ENCODE assay signal across 15 cellular contexts in genomic region chr9:471320-471719, GRCh38. TPM values are rescaled to one million over a fixed set of nuclear protein-coding genes. Genes with fewer than 3 reads are reported as not detected.
DNase-seq lines count a peak whose midpoint lies in the region; ATAC-seq and TF ChIP-seq lines count a peak whose summit lies in the region.
"Had no signal": no experiment of that assay in that cellular context is flagged by ENCODE, and none has a peak within 500 bp of the region (broad histone marks: within the 10 kb centered on the region; RNA-seq: fewer than 3 reads in every experiment).

No MANE protein-coding gene starts in this region.

- H3K4me1 ChIP-seq in HUES6 (ENCODE audit: control insufficient read depth, insufficient read depth, low read length) (peaks cover 13% of the 10 kb centered on the region; the same call in 1 of the 2 replicates), tibial nerve (peaks cover 0 to 26% (median 7%) of the 10 kb centered on the region in 4 donors)

- H3K36me3 Mint-ChIP-seq in CD4-positive, alpha-beta T cell (ENCODE audit: low read depth) = peaks cover 16% of the 10 kb centered on the region
- H3K36me3 Mint-ChIP-seq in activated T-helper 2 cell treated with anti-CD3 and anti-CD28 coated beads, Interferon-gamma antibody, Interleukin-2, Interleukin-4, amounts not matched to agents 10 μg/mL and 5 μg/mL and 100 μg/mL, durations not matched to agents 14 hours and 24 hours and 36 hours (ENCODE audit: low read depth) = peaks cover 3% of the 10 kb centered on the region
- H3K36me3 Mint-ChIP-seq in memory B cell = peaks cover 3% of the 10 kb centered on the region

- CTCF ChIA-PET in CD4-positive, alpha-beta T cell (lab: Charles Lee) = no interaction called here

- H3K36me3 ChIP-seq in HUES6 (ENCODE audit: control insufficient read depth, insufficient read depth, low read length) = peaks cover 3% of the 10 kb centered on the region; the same call in 1 of the 2 replicates
- peaks cover 0 to 2% (median 0%) of the 10 kb centered on the region in 3 donors for H3K36me3 ChIP-seq in tibial nerve
- H3K36me3 ChIP-seq: brain microvascular endothelial cell, esophagus muscularis mucosa, MG63 had no signal

- no peaks in the 10 kb centered on the region for H3K9me3 Mint-ChIP-seq in CD4-positive, alpha-beta T cell
- H3K9me3 Mint-ChIP-seq in activated T-helper 2 cell treated with anti-CD3 and anti-CD28 coated beads, Interferon-gamma antibody, Interleukin-2, Interleukin-4, amounts not matched to agents 10 μg/mL and 5 μg/mL and 100 μg/mL, durations not matched to agents 14 hours and 24 hours and 36 hours = no peaks in the 10 kb centered on the region
- no peaks in the 10 kb centered on the region for H3K9me3 Mint-ChIP-seq in memory B cell

- H3K9me3 ChIP-seq in CD4-positive, alpha-beta T cell (ENCODE audit: control insufficient read depth, low read length) = no peaks in the 10 kb centered on the region
- no peaks in the 10 kb centered on the region for H3K9me3 ChIP-seq in HUES6 (ENCODE audit: control insufficient read depth, insufficient read depth, low read depth, low read length)
- H3K9me3 ChIP-seq in tibial nerve = no peaks in the 10 kb centered on the region
- H3K9me3 ChIP-seq: esophagus muscularis mucosa, MG63 had no signal

- no peak for ATAC-seq in CD4-positive, alpha-beta T cell (ENCODE audit: poor library complexity)
- ATAC-seq in memory B cell (ENCODE audit: low read depth) (no peak), HG02870 (IDR thresholded peaks at IDR 0.05; ENCODE audit: unreplicated experiment) (no peak), HG02588 (IDR thresholded peaks at IDR 0.05; ENCODE audit: unreplicated experiment) (no peak), SK-N-SH treated with all-trans-retinoic acid at 6 μM for 48 hours (no peak)

- intact Hi-C loops in CD4-positive, alpha-beta T cell (cut with DNase I, micrococcal nuclease) = loop anchor here (2.0 kb wide), 1 partner anchor 31 kb away; no protein-coding TSS in a partner anchor
- intact Hi-C loops in activated T-helper 2 cell treated with anti-CD3 and anti-CD28 coated beads, Interferon-gamma antibody, Interleukin-2, Interleukin-4, amounts not matched to agents 10 μg/mL and 5 μg/mL and 100 μg/mL, durations not matched to agents 14 hours and 24 hours and 36 hours (cut with micrococcal nuclease) = loop anchor here (2.0 kb wide), 1 partner anchor 31 kb away; no protein-coding TSS in a partner anchor

- H3K27me3 Mint-ChIP-seq in CD4-positive, alpha-beta T cell = no peaks in the 10 kb centered on the region
- no peaks in the 10 kb centered on the region for H3K27me3 Mint-ChIP-seq in activated T-helper 2 cell treated with anti-CD3 and anti-CD28 coated beads, Interferon-gamma antibody, Interleukin-2, Interleukin-4, amounts not matched to agents 10 μg/mL and 5 μg/mL and 100 μg/mL, durations not matched to agents 14 hours and 24 hours and 36 hours (ENCODE audit: low read depth)
- H3K27me3 Mint-ChIP-seq in memory B cell = no peaks in the 10 kb centered on the region

- WGBS in tibial nerve, 2 donors = 85 to 87% methylated on average over 4 of the region's 4 CpGs

- H3K27ac ChIP-seq in CD4-positive, alpha-beta T cell (ENCODE audit: low read depth, low read length) = no peak overlapping the region
- H3K27ac ChIP-seq in HUES6 (ENCODE audit: low read depth, low read length) (no peak overlapping the region), tibial nerve (no peak overlapping the region)
- H3K27ac ChIP-seq: brain microvascular endothelial cell had no signal

- H3K27ac Mint-ChIP-seq in CD4-positive, alpha-beta T cell = peak overlapping the region; percentile 93
- no peak overlapping the region for H3K27ac Mint-ChIP-seq in activated T-helper 2 cell treated with anti-CD3 and anti-CD28 coated beads, Interferon-gamma antibody, Interleukin-2, Interleukin-4, amounts not matched to agents 10 μg/mL and 5 μg/mL and 100 μg/mL, durations not matched to agents 14 hours and 24 hours and 36 hours
- H3K27ac Mint-ChIP-seq in memory B cell = no peak overlapping the region

- H3K4me1 Mint-ChIP-seq in CD4-positive, alpha-beta T cell (ENCODE audit: low read depth) = peaks cover 29% of the 10 kb centered on the region
- H3K4me1 Mint-ChIP-seq in activated T-helper 2 cell treated with anti-CD3 and anti-CD28 coated beads, Interferon-gamma antibody, Interleukin-2, Interleukin-4, amounts not matched to agents 10 μg/mL and 5 μg/mL and 100 μg/mL, durations not matched to agents 14 hours and 24 hours and 36 hours (ENCODE audit: low read depth) = peaks cover 18% of the 10 kb centered on the region
- peaks cover 22% of the 10 kb centered on the region for H3K4me1 Mint-ChIP-seq in memory B cell

- peak overlapping the region; percentile 37 for H3K4me3 Mint-ChIP-seq in CD4-positive, alpha-beta T cell
- peak overlapping the region; percentile 90 for H3K4me3 Mint-ChIP-seq in activated T-helper 2 cell treated with anti-CD3 and anti-CD28 coated beads, Interferon-gamma antibody, Interleukin-2, Interleukin-4, amounts not matched to agents 10 μg/mL and 5 μg/mL and 100 μg/mL, durations not matched to agents 14 hours and 24 hours and 36 hours (ENCODE audit: low read depth)
- peak overlapping the region; percentile 95 for H3K4me3 Mint-ChIP-seq in memory B cell

- POLR2A ChIA-PET in CD4-positive, alpha-beta T cell (lab: Charles Lee) = interaction anchor here (1.1 kb wide), 1 partner anchor 32 kb away, joined by 5 read pairs; the partner anchor contains the start of gene KANK1

- TF ChIP-seq POLR2A in tibial nerve (IDR thresholded peaks at IDR 0.05) = no peak

- DNase-seq in CD4-positive, alpha-beta T cell = no peak
- no peak for DNase-seq in activated T-helper 2 cell treated with anti-CD3 and anti-CD28 coated beads, Interferon-gamma antibody, Interleukin-2, Interleukin-4, amounts not matched to agents 10 μg/mL and 5 μg/mL and 100 μg/mL, durations not matched to agents 14 hours and 24 hours and 36 hours (ENCODE audit: low spot score)
- DNase-seq in memory B cell (ENCODE audit: low spot score in 2 of 2) = no peak
- no peak for DNase-seq in tibial nerve (ENCODE audit: low spot score in 2 of 2)
- DNase-seq: activated CD4-positive, alpha-beta T cell treated with anti-CD3 and anti-CD28 coated beads for 48 hours; brain microvascular endothelial cell; MG63; NCI-H446 treated with DMSO at 0.1 percent for 48 hours; SHP77 treated with DMSO at 0.1 percent for 48 hours; stimulated activated CD4-positive, alpha-beta T cell treated with anti-CD3 and anti-CD28 coated beads, Interleukin-12 subunit alpha, Interleukin-12 subunit beta, amount 100 ng/mL, for 4 hours had no signal

- no peak for TF ChIP-seq CTCF in CD4-positive, alpha-beta T cell (IDR thresholded peaks at IDR 0.05)
- no peak for TF ChIP-seq CTCF in tibial nerve (IDR thresholded peaks at IDR 0.05)

- H3K9ac ChIP-seq in HUES6 (ENCODE audit: low read length) = no peak overlapping the region

- H3K27me3 ChIP-seq in CD4-positive, alpha-beta T cell (ENCODE audit: control insufficient read depth, insufficient read depth, low read length) = no peaks in the 10 kb centered on the region
- H3K27me3 ChIP-seq in HUES6 (ENCODE audit: control insufficient read depth, insufficient read depth, low read length) (no peaks in the 10 kb centered on the region), tibial nerve (no peaks in the 10 kb centered on the region)
- H3K27me3 ChIP-seq: brain microvascular endothelial cell, esophagus muscularis mucosa, MG63 had no signal

- no peak for TF ChIP-seq EP300 in tibial nerve (IDR thresholded peaks at IDR 0.05)

- H3K4me3 ChIP-seq in HUES6 (ENCODE audit: low read depth, low read length) (0 out of 2 replicates have a peak overlapping the region, but pooled peaks have one; percentile 80), tibial nerve (no peak overlapping the region)

TF ChIP-seq in SK-N-SH treated with all-trans-retinoic acid at 6 μM for 48 hours, 23 proteins besides CTCF, POLR2A, EP300 and RAD21 (continues in another document):
- no peak for TF ChIP-seq TOX (CRISPR knock-in tag; IDR thresholded peaks at IDR 0.05; ENCODE audit: borderline replicate concordance)
- TF ChIP-seq OSR1 (CRISPR knock-in tag; IDR thresholded peaks at IDR 0.05) = no peak
- no peak for TF ChIP-seq PATZ1 (CRISPR knock-in tag; IDR thresholded peaks at IDR 0.05; ENCODE audit: borderline replicate concordance)
- no peak for TF ChIP-seq CREB5 (CRISPR knock-in tag; IDR thresholded peaks at IDR 0.05; ENCODE audit: low read depth)
- TF ChIP-seq ESRRG (CRISPR knock-in tag; IDR thresholded peaks at IDR 0.05) = no peak
- no peak for TF ChIP-seq PPARA (CRISPR knock-in tag; IDR thresholded peaks at IDR 0.05; ENCODE audit: borderline replicate concordance)

RNA-seq across cellular contexts. Expression of gene KANK1, which starts 33.2 kb away (rescaled TPM):
- total RNA-seq in CD4-positive, alpha-beta T cell = 1 to 10 TPM; 2.3 to 3.0 TPM
- 3.6 and 4.9 TPM in 2 replicates for total RNA-seq in activated T-helper 2 cell treated with anti-CD3 and anti-CD28 coated beads, Interferon-gamma antibody, Interleukin-2, Interleukin-4, amounts not matched to agents 10 μg/mL and 5 μg/mL and 100 μg/mL, durations not matched to agents 14 hours and 24 hours and 36 hours
- 10 to 100 TPM; 54.9 to 61.8 (median 59.8) TPM for total RNA-seq in tibial nerve

Comparison
In these comparisons a context has a peak if more than half of its experiments do, and no peak if none do; other contexts are left out.
1. H3K4me3 Mint-ChIP-seq: peak in every context shown above with its lines; median percentile 95 in memory B cell; 90 in activated T-helper 2 cell treated with anti-CD3 and anti-CD28 coated beads, Interferon-gamma antibody, Interleukin-2, Interleukin-4, amounts not matched to agents 10 μg/mL and 5 μg/mL and 100 μg/mL, durations not matched to agents 14 hours and 24 hours and 36 hours; 37 in CD4-positive, alpha-beta T cell.